23 cellular contexts compared by ENCODE assay signal in genomic region chr5:93054424-93055165, GRCh38.
DNase-seq lines count a peak whose midpoint lies in the region; ATAC-seq and TF ChIP-seq lines count a peak whose summit lies in the region.
"Had no signal": no experiment of that assay in that cellular context is flagged by ENCODE, and none has a peak within 500 bp of the region (broad histone marks: within the 10 kb centered on the region; RNA-seq: fewer than 3 reads in every experiment).

No MANE protein-coding gene starts in this region.

- H3K4me3 ChIP-seq in HL-60 (replicated peaks; ENCODE audit: insufficient read depth, low read length) (no peak overlapping the region), choroid plexus epithelial cell (ENCODE audit: low read depth, low read length) (no peak overlapping the region), skeletal muscle cell (ENCODE audit: low read depth, low read length) (no peak overlapping the region), dorsolateral prefrontal cortex (no peak overlapping the region), aorta (ENCODE audit: low read length in 2 of 2) (no peak overlapping the region)
- H3K4me3 ChIP-seq: ascending aorta, lung, upper lobe of right lung had no signal

- no peaks in the 10 kb centered on the region for H3K36me3 ChIP-seq in aorta (ENCODE audit: control insufficient read depth in 1 of 2, insufficient read depth in 2 of 2, low read length in 1 of 2)
- H3K36me3 ChIP-seq: ascending aorta, upper lobe of right lung had no signal

- H3K27me3 Mint-ChIP-seq in stimulated activated memory B cell treated with anti-CD40 and anti-IgM and Interleukin-4, amounts not matched to agents 10 μg/mL and 1 μg/mL and 100 μg/mL, for 72 hours = no peaks in the 10 kb centered on the region
- H3K27me3 Mint-ChIP-seq: activated naive CD4-positive, alpha-beta T cell treated with anti-CD3 and anti-CD28 coated beads, Interleukin-2, amount 10 ng/mL, durations not matched to agents 7 days and 5 days; B cell; effector memory CD8-positive, alpha-beta T cell; naive B cell had no signal

- no peaks in the 10 kb centered on the region for H3K27me3 ChIP-seq in HL-60 (ENCODE audit: insufficient read depth, poor library complexity, severe bottlenecking)
- no peaks in the 10 kb centered on the region for H3K27me3 ChIP-seq in dorsolateral prefrontal cortex
- H3K27me3 ChIP-seq in aorta (ENCODE audit: control insufficient read depth in 1 of 2, insufficient read depth in 2 of 2, low read length in 1 of 2) = no peaks in the 10 kb centered on the region
- H3K27me3 ChIP-seq: ascending aorta, upper lobe of right lung had no signal

- no peaks in the 10 kb centered on the region for H3K36me3 Mint-ChIP-seq in stimulated activated memory B cell treated with anti-CD40 and anti-IgM and Interleukin-4, amounts not matched to agents 10 μg/mL and 1 μg/mL and 100 μg/mL, for 72 hours
- H3K36me3 Mint-ChIP-seq: activated naive CD4-positive, alpha-beta T cell treated with anti-CD3 and anti-CD28 coated beads, Interleukin-2, amount 10 ng/mL, durations not matched to agents 7 days and 5 days; naive B cell had no signal

- no peak for ATAC-seq in stimulated activated memory B cell treated with anti-CD40 and anti-IgM and Interleukin-4, amounts not matched to agents 10 μg/mL and 1 μg/mL and 100 μg/mL, for 72 hours
- no peak for ATAC-seq in aorta (ENCODE audit: low FRiP score)
- ATAC-seq: activated T-cell treated with anti-CD3 and anti-CD28 coated beads, Interleukin-2, amount 50 U/mL, for 72 hours; effector memory CD8-positive, alpha-beta T cell; HCT116; upper lobe of right lung had no signal

- H3K27ac ChIP-seq in HL-60 (replicated peaks) (no peak overlapping the region), dorsolateral prefrontal cortex (no peak overlapping the region), aorta (ENCODE audit: low read depth in 1 of 2, low read length in 2 of 2) (no peak overlapping the region)
- H3K27ac ChIP-seq: ascending aorta, upper lobe of right lung had no signal

- no peaks in the 10 kb centered on the region for H3K9me3 ChIP-seq in aorta (ENCODE audit: control insufficient read depth, low read length)
- H3K9me3 ChIP-seq: ascending aorta, SK-N-SH, upper lobe of right lung had no signal

- H3K27ac Mint-ChIP-seq in stimulated activated memory B cell treated with anti-CD40 and anti-IgM and Interleukin-4, amounts not matched to agents 10 μg/mL and 1 μg/mL and 100 μg/mL, for 72 hours = no peak overlapping the region
- H3K27ac Mint-ChIP-seq: activated naive CD4-positive, alpha-beta T cell treated with anti-CD3 and anti-CD28 coated beads, Interleukin-2, amount 10 ng/mL, durations not matched to agents 7 days and 5 days; activated T-cell treated with anti-CD3 and anti-CD28 coated beads, Interleukin-2, amount 50 U/mL, for 72 hours; B cell; effector memory CD8-positive, alpha-beta T cell; naive B cell had no signal

- TF ChIP-seq CTCF in HL-60 (IDR thresholded peaks at IDR 0.05; ENCODE audit: insufficient read depth, low read length) = no peak
- no peak for TF ChIP-seq CTCF in choroid plexus epithelial cell (conservative IDR thresholded peaks at IDR 0.05; ENCODE audit: low read depth, low read length)
- TF ChIP-seq CTCF in dorsolateral prefrontal cortex (IDR thresholded peaks at IDR 0.05 in 54 of 56, conservative IDR thresholded peaks at IDR 0.05 in 2 of 56; ENCODE audit: low read depth in 1 of 56, partially characterized antibody in 56 of 56) = no peak

- 41 to 72% methylated on average over 2 of the region's 2 CpGs for WGBS in aorta, 2 donors

- intact Hi-C loops in dorsolateral prefrontal cortex (cut with DNase I) = no loop called here
- intact Hi-C loops in aorta (cut with DNase I) = no loop called here

- H3K4me1 ChIP-seq in aorta (ENCODE audit: control insufficient read depth in 1 of 2, insufficient read depth in 2 of 2, low read length in 2 of 2) = no peaks in the 10 kb centered on the region
- H3K4me1 ChIP-seq: ascending aorta, upper lobe of right lung had no signal

- H3K9me3 Mint-ChIP-seq in stimulated activated memory B cell treated with anti-CD40 and anti-IgM and Interleukin-4, amounts not matched to agents 10 μg/mL and 1 μg/mL and 100 μg/mL, for 72 hours = peaks cover 2% of the 10 kb centered on the region
- H3K9me3 Mint-ChIP-seq: activated naive CD4-positive, alpha-beta T cell treated with anti-CD3 and anti-CD28 coated beads, Interleukin-2, amount 10 ng/mL, durations not matched to agents 7 days and 5 days had no signal

- DNase-seq in HL-60 (ENCODE audit: low read depth in 1 of 2, low spot score in 1 of 2) = peak; percentile 14 to 42
- DNase-seq in NOMO-1 treated with dmso at 0.1 percent for 144 hours (lab: John Stamatoyannopoulos, UW; ENCODE audit: unreplicated experiment) = peak; percentile 85
- peak; percentile 95 for DNase-seq in choroid plexus epithelial cell (ENCODE audit: low read depth)
- DNase-seq in skeletal muscle cell (ENCODE audit: low read depth) = peak; percentile 58
- no peak for DNase-seq in dorsolateral prefrontal cortex
- no peak for DNase-seq in aorta
- DNase-seq: activated CD4-positive, alpha-beta T cell treated with anti-CD3 and anti-CD28 coated beads for 1 hour; activated naive CD4-positive, alpha-beta T cell treated with anti-CD3 and anti-CD28 coated beads, Interleukin-2, amount 10 ng/mL, durations not matched to agents 7 days and 5 days; activated T-cell treated with anti-CD3 and anti-CD28 coated beads, Interleukin-2, amount 50 U/mL, for 72 hours; DMS79 treated with DMSO at 0.1 percent for 48 hours; effector memory CD8-positive, alpha-beta T cell; hypothalamus; naive B cell; NCI-H1694 treated with DMSO at 0.1 percent for 48 hours; retina; SK-N-SH; stimulated activated CD8-positive, alpha-beta memory T cell treated with anti-CD3 and anti-CD28 coated beads, Interleukin-4, amount 100 ng/mL, for 48 hours; upper lobe of right lung had no signal

- H3K4me3 Mint-ChIP-seq in stimulated activated memory B cell treated with anti-CD40 and anti-IgM and Interleukin-4, amounts not matched to agents 10 μg/mL and 1 μg/mL and 100 μg/mL, for 72 hours = no peak overlapping the region
- H3K4me3 Mint-ChIP-seq: activated naive CD4-positive, alpha-beta T cell treated with anti-CD3 and anti-CD28 coated beads, Interleukin-2, amount 10 ng/mL, durations not matched to agents 7 days and 5 days; activated T-cell treated with anti-CD3 and anti-CD28 coated beads, Interleukin-2, amount 50 U/mL, for 72 hours; B cell; effector memory CD8-positive, alpha-beta T cell; naive B cell had no signal

- no peaks in the 10 kb centered on the region for H3K4me1 Mint-ChIP-seq in stimulated activated memory B cell treated with anti-CD40 and anti-IgM and Interleukin-4, amounts not matched to agents 10 μg/mL and 1 μg/mL and 100 μg/mL, for 72 hours
- H3K4me1 Mint-ChIP-seq: activated naive CD4-positive, alpha-beta T cell treated with anti-CD3 and anti-CD28 coated beads, Interleukin-2, amount 10 ng/mL, durations not matched to agents 7 days and 5 days; B cell; naive B cell had no signal

Comparison
In these comparisons a context has a peak if more than half of its experiments do, and no peak if none do; other contexts are left out.
1. DNase-seq: peak in HL-60 (2 of 2), NOMO-1 treated with dmso at 0.1 percent for 144 hours (single experiment), choroid plexus epithelial cell (single experiment) and skeletal muscle cell (single experiment); none in dorsolateral prefrontal cortex (0 of 10) and aorta (0 of 2).